In genomic region chr5:33490071-33490665, GRCh38 we compare ENCODE assay signal across 27 cellular contexts.
"Had no signal": no experiment of that assay in that cellular context is flagged by ENCODE, and none has a peak within 500 bp of the region (broad histone marks: within the 10 kb centered on the region; RNA-seq: fewer than 3 reads in every experiment).

No MANE protein-coding gene starts in this region.

- H3K9me3 ChIP-seq: gastroesophageal sphincter, right lobe of liver, thoracic aorta, uterus had no signal

- H3K4me3 Mint-ChIP-seq: activated CD8-positive, alpha-beta memory T cell treated with anti-CD3 and anti-CD28 coated beads, Interleukin-2, amount 10 ng/mL, durations not matched to agents 7 days and 5 days; activated CD8-positive, alpha-beta T cell treated with anti-CD3 and anti-CD28 coated beads, Interleukin-2, amount 10 ng/mL, durations not matched to agents 7 days and 5 days; activated naive CD4-positive, alpha-beta T cell treated with anti-CD3 and anti-CD28 coated beads, Interleukin-2, amount 50 U/mL, for 24 hours; activated naive CD8-positive, alpha-beta T cell treated with anti-CD3 and anti-CD28 coated beads, Interleukin-2, amount 50 U/mL, for 24 hours; immature natural killer cell; natural killer cell had no signal

- H3K27me3 Mint-ChIP-seq: activated CD8-positive, alpha-beta memory T cell treated with anti-CD3 and anti-CD28 coated beads, Interleukin-2, amount 10 ng/mL, durations not matched to agents 7 days and 5 days; activated naive CD4-positive, alpha-beta T cell treated with anti-CD3 and anti-CD28 coated beads, Interleukin-2, amount 50 U/mL, for 24 hours; activated naive CD8-positive, alpha-beta T cell treated with anti-CD3 and anti-CD28 coated beads, Interleukin-2, amount 50 U/mL, for 24 hours had no signal

- H3K4me1 Mint-ChIP-seq: activated CD8-positive, alpha-beta memory T cell treated with anti-CD3 and anti-CD28 coated beads, Interleukin-2, amount 10 ng/mL, durations not matched to agents 7 days and 5 days; activated naive CD4-positive, alpha-beta T cell treated with anti-CD3 and anti-CD28 coated beads, Interleukin-2, amount 50 U/mL, for 24 hours; activated naive CD8-positive, alpha-beta T cell treated with anti-CD3 and anti-CD28 coated beads, Interleukin-2, amount 50 U/mL, for 24 hours; immature natural killer cell; natural killer cell had no signal

- H3K27ac Mint-ChIP-seq: activated CD8-positive, alpha-beta memory T cell treated with anti-CD3 and anti-CD28 coated beads, Interleukin-2, amount 10 ng/mL, durations not matched to agents 7 days and 5 days; activated CD8-positive, alpha-beta T cell treated with anti-CD3 and anti-CD28 coated beads, Interleukin-2, amount 10 ng/mL, durations not matched to agents 7 days and 5 days; activated naive CD4-positive, alpha-beta T cell treated with anti-CD3 and anti-CD28 coated beads, Interleukin-2, amount 50 U/mL, for 24 hours; activated naive CD8-positive, alpha-beta T cell treated with anti-CD3 and anti-CD28 coated beads, Interleukin-2, amount 50 U/mL, for 24 hours; activated T-helper 2 cell treated with anti-CD3 and anti-CD28 coated beads, Interferon-gamma antibody, Interleukin-2, Interleukin-4, amounts not matched to agents 10 μg/mL and 5 μg/mL and 100 μg/mL, durations not matched to agents 14 hours and 24 hours and 36 hours; immature natural killer cell; natural killer cell had no signal

- H3K4me3 ChIP-seq: gastroesophageal sphincter, right lobe of liver, thoracic aorta, uterus had no signal

- ATAC-seq: activated CD8-positive, alpha-beta memory T cell treated with anti-CD3 and anti-CD28 coated beads, Interleukin-2, amount 10 ng/mL, durations not matched to agents 7 days and 5 days; activated CD8-positive, alpha-beta T cell treated with anti-CD3 and anti-CD28 coated beads, Interleukin-2, amount 10 ng/mL, durations not matched to agents 7 days and 5 days; activated naive CD8-positive, alpha-beta T cell treated with anti-CD3 and anti-CD28 coated beads, Interleukin-2, amount 50 U/mL, for 24 hours; gastroesophageal sphincter; natural killer cell; right lobe of liver; stimulated activated naive CD8-positive, alpha-beta T cell treated with anti-CD3 and anti-CD28 coated beads, Interleukin-15, Interleukin-2, amounts not matched to agents 100 U/mL and 50 U/mL, for 24 hours had no signal

- H3K36me3 ChIP-seq: gastroesophageal sphincter, right lobe of liver, thoracic aorta, uterus had no signal

- H3K4me1 ChIP-seq: right lobe of liver, uterus had no signal

- H3K9me3 Mint-ChIP-seq: activated naive CD4-positive, alpha-beta T cell treated with anti-CD3 and anti-CD28 coated beads, Interleukin-2, amount 50 U/mL, for 24 hours; activated naive CD8-positive, alpha-beta T cell treated with anti-CD3 and anti-CD28 coated beads, Interleukin-2, amount 50 U/mL, for 24 hours; activated T-helper 2 cell treated with anti-CD3 and anti-CD28 coated beads, Interferon-gamma antibody, Interleukin-2, Interleukin-4, amounts not matched to agents 10 μg/mL and 5 μg/mL and 100 μg/mL, durations not matched to agents 14 hours and 24 hours and 36 hours; immature natural killer cell; natural killer cell had no signal

- H3K27me3 ChIP-seq: gastroesophageal sphincter, right lobe of liver, uterus had no signal

- DNase-seq: activated CD4-positive, alpha-beta T cell treated with anti-CD3 and anti-CD28 coated beads for 1 hour; activated CD4-positive, alpha-beta T cell treated with anti-CD3 and anti-CD28 coated beads, Interleukin-2, amount 50 U/mL, for 1 hour; activated CD8-positive, alpha-beta memory T cell treated with anti-CD3 and anti-CD28 coated beads, Interleukin-2, amount 10 ng/mL, durations not matched to agents 7 days and 5 days; activated CD8-positive, alpha-beta T cell treated with anti-CD3 and anti-CD28 coated beads, Interleukin-2, amount 10 ng/mL, durations not matched to agents 7 days and 5 days; activated naive CD8-positive, alpha-beta T cell treated with anti-CD3 and anti-CD28 coated beads, Interleukin-2, amount 50 U/mL, for 24 hours; activated T-cell treated with anti-CD3 and anti-CD28 coated beads, Interleukin-2, amount 50 U/mL, for 48 hours; amygdala; central memory CD4-positive, alpha-beta T cell; dermis blood vessel endothelial cell; effector CD4-positive, alpha-beta T cell; head of caudate nucleus; hippocampal formation; immature natural killer cell; kidney; mesenchymal stem cell; natural killer cell; right lobe of liver; stimulated activated CD4-positive, alpha-beta T cell treated with anti-CD3 and anti-CD28 coated beads, Interleukin-2, amount 100 ng/mL, for 48 hours; stimulated activated naive CD8-positive, alpha-beta T cell treated with anti-CD3 and anti-CD28 coated beads, Interleukin-15, Interleukin-2, amounts not matched to agents 100 U/mL and 50 U/mL, for 24 hours; T-helper 2 cell; trophoblast cell; uterus had no signal

- H3K27ac ChIP-seq: epithelial cell of prostate, gastroesophageal sphincter, right lobe of liver, thoracic aorta, uterus had no signal

- H3K36me3 Mint-ChIP-seq: activated CD8-positive, alpha-beta memory T cell treated with anti-CD3 and anti-CD28 coated beads, Interleukin-2, amount 10 ng/mL, durations not matched to agents 7 days and 5 days; activated naive CD4-positive, alpha-beta T cell treated with anti-CD3 and anti-CD28 coated beads, Interleukin-2, amount 50 U/mL, for 24 hours; immature natural killer cell; natural killer cell had no signal
